22 cellular contexts compared by ENCODE assay signal in genomic region chr9:108270041-108270440, GRCh38.
A peak's percentile ranks its signal among the peaks of the same experiment; 100 is the strongest.
DNase-seq lines count a peak whose midpoint lies in the region; ATAC-seq, FAIRE-seq and TF ChIP-seq lines count a peak whose summit lies in the region.
"Had no signal": no experiment of that assay in that cellular context is flagged by ENCODE, and none has a peak within 500 bp of the region (broad histone marks: within the 10 kb centered on the region; RNA-seq: fewer than 3 reads in every experiment).

No MANE protein-coding gene starts in this region.

- H3K4me2 ChIP-seq in MM.1S (ENCODE audit: low read depth, low read length) (no peak overlapping the region), K562 (ENCODE audit: insufficient read depth, low read length) (no peak overlapping the region)

- H3K27me3 Mint-ChIP-seq in mesothelial cell of epicardium (ENCODE audit: low read depth) = no peaks in the 10 kb centered on the region

- CTCF ChIA-PET in K562 (lab: Yijun Ruan, JAX; ENCODE audit: low intra/inter-chr PET ratio) = no interaction called here

- no peaks in the 10 kb centered on the region for H3K9me3 Mint-ChIP-seq in mesothelial cell of epicardium

- H3K9ac ChIP-seq in MM.1S (ENCODE audit: low read length) = no peak overlapping the region
- H3K9ac ChIP-seq in K562 (ENCODE audit: insufficient read depth in 1 of 2, low read depth in 2 of 2, low read length in 2 of 2) = no peak overlapping the region

- in situ Hi-C loops in K562 (cut with MboI) = loop anchor here (5.0 kb wide), 1 partner anchor 793 kb away; no protein-coding TSS in a partner anchor

- peaks cover 39% of the 10 kb centered on the region for H3K4me1 ChIP-seq in MM.1S (ENCODE audit: low read length)
- H3K4me1 ChIP-seq in K562 (replicated peaks in 1 of 2; ENCODE audit: control insufficient read depth in 2 of 2, insufficient read depth in 2 of 2, low read length in 2 of 2) = no peaks in the 10 kb centered on the region

- no peak for FAIRE-seq in K562 (lab: Jason Lieb, UNC)
- FAIRE-seq: H1, small intestine, urothelium cell line had no signal

- no peak; the same call in 1 of the 2 replicates for TF ChIP-seq CTCF in MM.1S (IDR thresholded peaks at IDR 0.05; ENCODE audit: low read length)
- peak in 2 of 3 experiments; percentile 27 to 29; a peak in 1 of 6 replicates for TF ChIP-seq CTCF in K562 (IDR thresholded peaks at IDR 0.05 in 2 of 3, conservative IDR thresholded peaks at IDR 0.05 in 1 of 3; ENCODE audit: insufficient read depth in 2 of 3, low read depth in 1 of 3, low read length in 3 of 3)
- no peak for TF ChIP-seq CTCF in mesothelial cell of epicardium (IDR thresholded peaks at IDR 0.05; ENCODE audit: unreplicated experiment)

- H3K27me3 ChIP-seq in MM.1S (replicated peaks; ENCODE audit: insufficient read depth, low read length) = no peaks in the 10 kb centered on the region
- no peaks in the 10 kb centered on the region for H3K27me3 ChIP-seq in K562 (ENCODE audit: control insufficient read depth in 2 of 2, insufficient read depth in 2 of 2, low read length in 2 of 2)

- 0 out of 3 replicates have a peak, but pooled peaks have one; percentile 28 for ATAC-seq in K562
- ATAC-seq: activated CD4-positive, CD25-positive, alpha-beta regulatory T cell treated with anti-CD3 and anti-CD28 coated beads, Interleukin-2, amount 50 U/mL, for 24 hours; mucosa of descending colon had no signal

- TF ChIP-seq POLR2A in K562 (conservative IDR thresholded peaks at IDR 0.05) = no peak

- H3K4me3 Mint-ChIP-seq in mesothelial cell of epicardium = no peak overlapping the region

- no TSS peak for BruUV-seq in K562 (replicated peaks; lab: Mats Ljungman, UMichigan)

- no peaks in the 10 kb centered on the region for H4K20me1 ChIP-seq in MM.1S (ENCODE audit: insufficient read depth, low read length)
- H4K20me1 ChIP-seq in K562 (replicated peaks; ENCODE audit: control insufficient read depth, insufficient read depth, low read length) = no peaks in the 10 kb centered on the region

- no peak for TF ChIP-seq EP300 in K562 (IDR thresholded peaks at IDR 0.05; ENCODE audit: low read length)

- peaks cover 36% of the 10 kb centered on the region for H3K4me1 Mint-ChIP-seq in mesothelial cell of epicardium

- H3K27ac Mint-ChIP-seq in mesothelial cell of epicardium = peak overlapping the region; percentile 93

- H3K36me3 Mint-ChIP-seq in mesothelial cell of epicardium = no peaks in the 10 kb centered on the region

- POLR2A ChIA-PET in K562 (lab: Yijun Ruan, JAX) = interaction anchor here (1.1 kb wide), 1 partner anchor 10 kb away, joined by 3 read pairs; no protein-coding TSS in a partner anchor

- no peaks in the 10 kb centered on the region for H3K9me1 ChIP-seq in K562 (ENCODE audit: control insufficient read depth, insufficient read depth, low read length)

- 0 out of 4 replicates have a peak, but pooled peaks of 1 of the 2 experiments have one; percentile 19 for TF ChIP-seq RAD21 in K562 (CRISPR knock-in tag; conservative IDR thresholded peaks at IDR 0.05 in 1 of 2, IDR thresholded peaks at IDR 0.05 in 1 of 2)

- intact Hi-C loops in K562 (cut with micrococcal nuclease) = loop anchor here (5.0 to 10.0 kb wide), 3 partner anchors 143 to 788 kb away; no protein-coding TSS in a partner anchor

- H3K36me3 ChIP-seq in MM.1S (replicated peaks; ENCODE audit: insufficient read depth, low read length) = no peaks in the 10 kb centered on the region
- no peaks in the 10 kb centered on the region for H3K36me3 ChIP-seq in K562 (ENCODE audit: control insufficient read depth, insufficient read depth, low read length)

- 0 out of 2 replicates have a peak, but pooled peaks cover 6% of the 10 kb centered on the region for H3F3A ChIP-seq in MM.1S (ENCODE audit: insufficient read depth, low read length)

- H3K4me3 ChIP-seq in MM.1S (ENCODE audit: low read length) (no peak overlapping the region), K562 (no peak overlapping the region)
- H3K4me3 ChIP-seq: mucosa of descending colon had no signal

- H3K27ac ChIP-seq in MM.1S (ENCODE audit: low read length) (peak overlapping the region; percentile 5; the same call in 1 of the 2 replicates), K562 (ENCODE audit: extremely low read depth, low read depth, low read length) (no peak overlapping the region)

- no peak overlapping the region for H2AFZ ChIP-seq in MM.1S (ENCODE audit: low read length)
- H2AFZ ChIP-seq in K562 (ENCODE audit: low read depth, low read length) = no peak overlapping the region

- WGBS in K562 (ENCODE audit: insufficient coverage, low coverage, missing lambda C conversion rate) = 0% methylated on average over 1 of the region's 1 CpG

- DNase-seq in EL (peak; percentile 71), MM.1S (no peak), K562 (ENCODE audit: extremely low read depth in 1 of 4, low spot score in 3 of 4) (peak in 2 of 4 experiments; percentile 11 to 14), mesothelial cell of epicardium (ENCODE audit: low spot score in 2 of 2, unreplicated experiment in 2 of 2) (no peak), H4 (ENCODE audit: low spot score) (no peak), NCI-H1048 (lab: John Stamatoyannopoulos, UW) (no peak), putamen (ENCODE audit: low spot score) (no peak)
- DNase-seq in effector CD8-positive, alpha-beta T cell (lab: John Stamatoyannopoulos, UW) = no peak
- DNase-seq: activated CD8-positive, alpha-beta memory T cell treated with anti-CD3 and anti-CD28 coated beads, Interleukin-2, amount 50 U/mL, for 4 hours; activated naive CD4-positive, alpha-beta T cell treated with anti-CD3 and anti-CD28 coated beads, Interleukin-2, amount 50 U/mL, for 16 hours; caudate nucleus; head of caudate nucleus; kidney glomerular epithelial cell; mucosa of descending colon; NCI-H1436 treated with DMSO at 0.1 percent for 48 hours; NCI-H446 treated with DMSO at 0.1 percent for 48 hours; OCI-M1; stimulated activated naive CD4-positive, alpha-beta T cell treated with Interleukin-2 at 50 U/mL for 16 hours had no signal

- H3K9me3 ChIP-seq in MM.1S (replicated peaks; ENCODE audit: insufficient read depth, low read length) (no peaks in the 10 kb centered on the region), K562 (replicated peaks; ENCODE audit: control insufficient read depth, insufficient read depth, low read depth, low read length) (no peaks in the 10 kb centered on the region)
- H3K9me3 ChIP-seq: mucosa of descending colon had no signal

- H3K9me2 ChIP-seq in MM.1S (replicated peaks; ENCODE audit: insufficient read depth, low read length) = no peaks in the 10 kb centered on the region

- H3K79me2 ChIP-seq in MM.1S (ENCODE audit: low read length) (no peaks in the 10 kb centered on the region), K562 (ENCODE audit: control insufficient read depth, insufficient read depth, low read length) (no peaks in the 10 kb centered on the region)

TF ChIP-seq in K562, 482 proteins besides CTCF, POLR2A, EP300 and RAD21:
- TF ChIP-seq ZBTB49 (CRISPR knock-in tag; IDR thresholded peaks at IDR 0.05; ENCODE audit: borderline replicate concordance) = no peak

Comparison
In these comparisons a context has a peak if more than half of its experiments do, and no peak if none do; other contexts are left out.
1. CTCF ChIP-seq: peak in K562 (2 of 3); none in MM.1S (single experiment) and mesothelial cell of epicardium (single experiment).